ENCODE assay signal across 20 cellular contexts in the genomic region with DNA sequence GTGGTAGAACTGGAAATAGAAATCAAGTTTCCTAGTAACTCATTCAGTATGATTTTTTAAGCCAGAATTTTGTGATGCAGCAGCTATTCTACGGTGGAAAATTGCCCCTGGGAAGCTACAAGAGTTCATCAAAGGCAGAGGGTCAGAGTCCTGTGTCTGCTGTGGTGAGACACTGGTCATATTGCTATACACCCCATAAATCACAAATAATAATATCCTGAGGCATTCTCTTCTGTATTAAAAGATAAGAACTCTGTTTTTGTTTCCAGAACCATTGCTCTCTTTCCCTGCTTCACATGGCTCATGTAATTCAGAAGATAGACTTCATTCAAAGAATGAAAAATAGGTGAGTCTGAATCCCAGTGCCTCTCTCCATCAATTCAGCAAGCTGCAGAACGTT.
"Had no signal": no experiment of that assay in that cellular context is flagged by ENCODE, and none has a peak within 500 bp of the region (broad histone marks: within the 10 kb centered on the region; RNA-seq: fewer than 3 reads in every experiment).

No MANE protein-coding gene starts in this region.

- H3K27ac ChIP-seq: SJSA1, SK-N-MC had no signal

- ATAC-seq: HepG2 had no signal

- H3K4me3 ChIP-seq: SJSA1, SK-N-MC had no signal

- H3K36me3 ChIP-seq: SJSA1 had no signal

- H3K4me1 ChIP-seq: SJSA1 had no signal

- DNase-seq: IMR-90, Karpas-422, KG1, MM.1S, NCI-H1436, NCI-H187, NCI-H2029, NCI-H2081 treated with DMSO at 0.1 percent for 48 hours, NCI-H2171, NCI-H226, NCI-H446, NCI-H510A, NCI-H524 treated with DMSO at 0.1 percent for 48 hours, NCI-H774, Right ventricle myocardium superior, RPMI8226, SIG-M5 had no signal

- H3K9me3 ChIP-seq: SJSA1 had no signal
